In genomic region chr12:104058796-104059195, GRCh38 we compare ENCODE assay signal across 27 cellular contexts. TPM values are rescaled to one million over a fixed set of nuclear protein-coding genes. Genes with fewer than 3 reads are reported as not detected.
"Had no signal": no experiment of that assay in that cellular context is flagged by ENCODE, and none has a peak within 500 bp of the region (broad histone marks: within the 10 kb centered on the region; RNA-seq: fewer than 3 reads in every experiment).

No MANE protein-coding gene starts in this region.

- FAIRE-seq: astrocyte had no signal

- H2AFZ ChIP-seq: hepatocyte had no signal

- DNase-seq: activated B cell treated with CpG ODN at 0.5 μM for 24 hours; activated CD4-positive, alpha-beta T cell treated with anti-CD3 and anti-CD28 coated beads for 36 hours; activated CD4-positive, alpha-beta T cell treated with anti-CD3 and anti-CD28 coated beads, Interleukin-2, amount 50 U/mL, for 4 hours; activated CD8-positive, alpha-beta memory T cell treated with anti-CD3 and anti-CD28 coated beads for 24 hours; activated CD8-positive, alpha-beta memory T cell treated with anti-CD3 and anti-CD28 coated beads, Interleukin-2, amount 50 U/mL, for 4 hours; activated naive CD4-positive, alpha-beta T cell; activated T-cell treated with anti-CD3 and anti-CD28 coated beads, Interleukin-2, amount 50 U/mL, for 4 hours; adrenal gland; cerebellar nuclear complex; cortex of kidney; erythroblast; foreskin melanocyte; glutamatergic neuron; immature natural killer cell; left ventricle myocardium superior; midbrain; natural killer cell; ovary; spleen; stimulated activated CD4-positive, alpha-beta T cell treated with anti-CD3 and anti-CD28 coated beads, Interleukin-4, amount 100 ng/mL, for 1 hour; stimulated activated naive CD4-positive, alpha-beta T cell treated with Interleukin-2 at 50 U/mL for 16 hours; T-helper 9 cell; upper lobe of left lung had no signal

- H3K4me3 ChIP-seq: adrenal gland, hepatocyte, ovary, prostate gland, spleen, thoracic aorta, upper lobe of left lung had no signal

- H3K27ac ChIP-seq: adrenal gland, hepatocyte, ovary, prostate gland, spleen, thoracic aorta, upper lobe of left lung had no signal

- H3K27me3 ChIP-seq: adrenal gland, ovary, spleen, upper lobe of left lung had no signal

- H3K4me1 ChIP-seq: prostate gland had no signal

- H3K79me2 ChIP-seq: hepatocyte had no signal

- H3K4me2 ChIP-seq: hepatocyte had no signal

- H3K9me3 ChIP-seq: adrenal gland, ovary, prostate gland, thoracic aorta, upper lobe of left lung had no signal

- H3K36me3 ChIP-seq: adrenal gland, ovary, prostate gland, spleen, thoracic aorta, upper lobe of left lung had no signal

- ATAC-seq: activated CD4-positive, alpha-beta T cell treated with anti-CD3 and anti-CD28 coated beads for 36 hours; activated T-cell treated with anti-CD3 and anti-CD28 coated beads, Interleukin-2, amount 50 U/mL, for 4 hours; left ventricle myocardium superior; natural killer cell had no signal

RNA-seq across cellular contexts. Expression of gene GLT8D2, which starts 8.8 kb away (rescaled TPM):
- total RNA-seq: activated B cell treated with CpG ODN at 0.5 μM for 24 hours had no signal
